1 cellular context compared by ENCODE assay signal in the genomic region with DNA sequence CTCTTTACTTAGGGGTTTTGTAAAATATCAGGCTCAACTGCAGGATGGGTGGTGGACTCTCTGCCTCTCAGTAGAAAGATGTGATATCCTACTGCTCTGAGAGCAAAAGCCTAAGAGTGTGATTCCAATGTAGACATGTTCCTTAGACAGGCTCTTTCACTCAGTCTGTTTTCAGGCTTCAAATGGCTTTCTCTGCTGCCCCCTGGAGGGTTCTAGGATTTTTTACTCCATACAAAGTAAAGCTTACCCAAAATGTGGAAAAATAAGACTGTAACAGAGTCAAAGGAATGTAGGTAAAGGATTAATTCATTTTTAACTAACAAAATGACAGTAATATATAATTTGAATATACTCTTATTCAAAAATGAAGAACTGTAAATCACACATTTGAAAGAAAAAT.
TF ChIP-seq lines count a peak whose summit lies in the region.

No MANE protein-coding gene starts in this region.

TF ChIP-seq in H1, 55 proteins besides CTCF, POLR2A, EP300 and RAD21:
- no peak for TF ChIP-seq RFX5 (IDR thresholded peaks at IDR 0.05; ENCODE audit: borderline replicate concordance, low read depth, low read length)
- no peak for TF ChIP-seq KDM1A (IDR thresholded peaks at IDR 0.05; ENCODE audit: borderline replicate concordance, low read length)
- no peak for TF ChIP-seq KDM5A (IDR thresholded peaks at IDR 0.05; ENCODE audit: low read length)
- no peak for TF ChIP-seq SP1 (IDR thresholded peaks at IDR 0.05; ENCODE audit: low read depth, low read length)
- no peak for TF ChIP-seq GTF2F1 (IDR thresholded peaks at IDR 0.05; ENCODE audit: borderline replicate concordance, low read depth, low read length)
- TF ChIP-seq BACH1 (IDR thresholded peaks at IDR 0.05; ENCODE audit: low read length) = no peak
- no peak for TF ChIP-seq JUND (IDR thresholded peaks at IDR 0.05; ENCODE audit: low read length)
- TF ChIP-seq, protein P1, sequence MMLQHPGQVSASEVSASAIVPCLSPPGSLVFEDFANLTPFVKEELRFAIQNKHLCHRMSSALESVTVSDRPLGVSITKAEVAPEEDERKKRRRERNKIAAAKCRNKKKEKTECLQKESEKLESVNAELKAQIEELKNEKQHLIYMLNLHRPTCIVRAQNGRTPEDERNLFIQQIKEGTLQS (IDR thresholded peaks at IDR 0.05; ENCODE audit: insufficient read depth, low read depth, low read length) = no peak
- TF ChIP-seq ASH2L (IDR thresholded peaks at IDR 0.05; ENCODE audit: low read length) = no peak
- TF ChIP-seq BCL11A (IDR thresholded peaks at IDR 0.05; ENCODE audit: low read depth in 2 of 2, low read length in 2 of 2) = no peak
- no peak for TF ChIP-seq RXRA (IDR thresholded peaks at IDR 0.05; ENCODE audit: insufficient read depth, low read depth, low read length)
- TF ChIP-seq POLR2AphosphoS5 (IDR thresholded peaks at IDR 0.05; ENCODE audit: low read depth, low read length) = no peak
- no peak for TF ChIP-seq POU5F1 (IDR thresholded peaks at IDR 0.05; ENCODE audit: low read depth, low read length)
- TF ChIP-seq EGR1 (IDR thresholded peaks at IDR 0.05; ENCODE audit: borderline replicate concordance, low read depth, low read length) = no peak
- no peak for TF ChIP-seq ZNF274 (IDR thresholded peaks at IDR 0.05; ENCODE audit: borderline replicate concordance, extremely low read depth, low read length)
- TF ChIP-seq, protein P2, sequence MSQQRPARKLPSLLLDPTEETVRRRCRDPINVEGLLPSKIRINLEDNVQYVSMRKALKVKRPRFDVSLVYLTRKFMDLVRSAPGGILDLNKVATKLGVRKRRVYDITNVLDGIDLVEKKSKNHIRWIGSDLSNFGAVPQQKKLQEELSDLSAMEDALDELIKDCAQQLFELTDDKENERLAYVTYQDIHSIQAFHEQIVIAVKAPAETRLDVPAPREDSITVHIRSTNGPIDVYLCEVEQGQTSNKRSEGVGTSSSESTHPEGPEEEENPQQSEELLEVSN (IDR thresholded peaks at IDR 0.05) = no peak
- no peak for TF ChIP-seq SP2 (IDR thresholded peaks at IDR 0.05; ENCODE audit: low read length)
- TF ChIP-seq, protein P3, sequence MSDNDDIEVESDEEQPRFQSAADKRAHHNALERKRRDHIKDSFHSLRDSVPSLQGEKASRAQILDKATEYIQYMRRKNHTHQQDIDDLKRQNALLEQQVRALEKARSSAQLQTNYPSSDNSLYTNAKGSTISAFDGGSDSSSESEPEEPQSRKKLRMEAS (IDR thresholded peaks at IDR 0.05) = no peak
